ENCODE assay signal across 8 cellular contexts in the genomic region with DNA sequence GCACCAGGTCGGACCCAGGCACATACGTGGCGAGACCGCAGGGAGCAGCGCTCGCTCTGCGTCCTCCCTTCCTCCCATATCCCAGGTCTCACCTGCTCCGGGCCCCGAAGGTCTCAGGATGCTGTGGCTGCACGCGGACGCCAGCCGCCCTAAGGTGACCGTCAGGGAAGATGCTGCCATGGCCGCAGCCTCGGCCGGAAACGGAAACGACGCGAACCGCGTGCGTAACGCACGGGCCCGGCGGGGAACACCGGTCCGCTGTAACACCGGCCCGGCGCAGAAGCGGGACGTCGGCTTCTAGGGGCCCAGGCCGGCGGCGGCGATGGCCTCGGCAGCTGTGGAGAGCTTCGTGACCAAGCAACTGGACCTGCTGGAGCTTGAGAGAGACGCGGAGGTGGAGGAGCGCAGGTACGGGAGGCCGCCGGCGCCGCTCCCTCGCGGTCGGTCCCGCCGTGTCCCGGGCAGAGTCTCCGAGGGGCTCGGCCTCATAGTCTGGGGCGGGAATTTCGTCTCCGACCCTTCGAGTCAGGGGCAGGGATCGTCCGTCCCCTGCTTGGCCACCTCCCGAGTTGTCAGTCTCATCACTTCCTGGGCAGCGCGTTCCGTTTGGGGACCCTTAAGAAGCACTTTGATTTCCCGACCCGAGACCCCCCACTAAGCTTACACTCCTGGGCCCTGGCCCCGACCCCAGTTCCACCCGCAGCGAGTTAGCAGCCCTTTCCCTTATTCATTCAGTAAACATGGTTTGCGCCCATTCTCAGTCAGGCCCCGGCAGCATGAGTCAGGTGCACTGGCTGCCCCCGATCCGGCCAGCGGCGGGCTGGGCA. TPM values are rescaled to one million over a fixed set of nuclear protein-coding genes. Genes with fewer than 3 reads are reported as not detected.
DNase-seq lines count a peak whose midpoint lies in the region; ATAC-seq and TF ChIP-seq lines count a peak whose summit lies in the region.

Gene IGHMBP2 (plus strand): TSS at position 261 of the 827 bp plus-strand sequence. CDS start 62 bp downstream, at position 323.
Gene MRPL21 (minus strand): TSS at position 202 of the 827 bp plus-strand sequence. CDS start 22 bp downstream, at position 180.

- peaks cover 0 to 25% (median 12%) of the 10 kb centered on the region in 4 donors for H3K36me3 ChIP-seq in right lobe of liver

- no peaks in the 10 kb centered on the region for H3K9me3 ChIP-seq in right lobe of liver

- TF ChIP-seq CTCF in AG09309 (IDR thresholded peaks at IDR 0.05; ENCODE audit: control insufficient read depth, insufficient read depth, low read depth, low read length, missing control alignments) = no peak
- peak in 25 of 56 donors; percentile 9 to 50 (median 30) for TF ChIP-seq CTCF in dorsolateral prefrontal cortex (IDR thresholded peaks at IDR 0.05 in 54 of 56, conservative IDR thresholded peaks at IDR 0.05 in 2 of 56; ENCODE audit: low read depth in 1 of 56, partially characterized antibody in 56 of 56)
- TF ChIP-seq CTCF in right lobe of liver (IDR thresholded peaks at IDR 0.05) = no peak

- H3K4me3 ChIP-seq in AG09309 (ENCODE audit: control insufficient read depth, low read depth, low read length) (peak within 1 kb of the TSS; percentile 98), dorsolateral prefrontal cortex (peak within 1 kb of the TSS; percentile 62 to 100 (median 94)), right lobe of liver (peak within 1 kb of the TSS; percentile 83 to 99 (median 98))

- peaks cover 0 to 24% (median 10%) of the 10 kb centered on the region in 4 donors for H3K4me1 ChIP-seq in right lobe of liver

- under 1% methylated on average over 33 of the region's 79 CpGs for WGBS in right lobe of liver (ENCODE audit: insufficient coverage, low coverage, low lambda C conversion rate, missing lambda C conversion rate)

- peak; percentile 91 for ATAC-seq in HG03280 (IDR thresholded peaks at IDR 0.05; ENCODE audit: unreplicated experiment)
- ATAC-seq in right lobe of liver = peak; percentile 96 to 98 (median 97)

- intact Hi-C loops in dorsolateral prefrontal cortex (cut with DNase I) = loop anchor here (5.0 to 10.0 kb wide), 6 partner anchors 141 to 1301 kb away; partner anchors contain the start of genes FADD (in 1 of the 2), PPP6R3 (in 1 of the 2) and TPCN2 (in 1 of the 2)
- intact Hi-C loops in right lobe of liver (cut with DNase I) = no loop called here

- peak; percentile 97 for TF ChIP-seq POLR2A in GM18951 (IDR thresholded peaks at IDR 0.05; ENCODE audit: extremely low read depth, insufficient read depth, insufficient read length)
- TF ChIP-seq POLR2A in right lobe of liver (IDR thresholded peaks at IDR 0.05) = peak; percentile 34

- H3K27ac ChIP-seq in dorsolateral prefrontal cortex (peak within 1 kb of the TSS in 55 of 59 donors; percentile 23 to 92 (median 77)), right lobe of liver (peak within 1 kb of the TSS; percentile 70 to 88 (median 83))

- H3K27me3 ChIP-seq in dorsolateral prefrontal cortex (no peaks in the 10 kb centered on the region), right lobe of liver (no peaks in the 10 kb centered on the region)

- in situ Hi-C loops in GM18951 (cut with MboI; ENCODE audit: low sequenced_read_pairs, unreplicated experiment) = no loop called here

- DNase-seq in AG09309 (ENCODE audit: low read depth) (peak; percentile 16), NCI-H526 treated with DMSO at 0.1 percent for 48 hours (lab: John Stamatoyannopoulos, UW) (peak; percentile 60), dorsolateral prefrontal cortex (peak; percentile 82 to 96 (median 88)), right lobe of liver (peak; percentile 85 to 92 (median 88))
- DNase-seq in activated CD4-positive, alpha-beta T cell treated with anti-CD3 and anti-CD28 coated beads, Interleukin-2, amount 50 U/mL, for 4 hours = peak; percentile 72
- DNase-seq in stimulated activated CD4-positive, alpha-beta T cell treated with anti-CD3 and anti-CD28 coated beads, Interleukin-4, amount 100 ng/mL, for 4 hours = peak; percentile 79 to 84

RNA-seq across cellular contexts. Expression of gene IGHMBP2, which starts in this region (rescaled TPM):
- total RNA-seq in dorsolateral prefrontal cortex (10 to 100 TPM; 19.0 to 47.9 (median 30.3) TPM), right lobe of liver (10 to 100 TPM in 4 of 6 experiments, 1 to 10 TPM in 2; 5.8 to 21.2 (median 11.5) TPM)

RNA-seq across cellular contexts. Expression of gene MRPL21, which starts in this region (rescaled TPM):
- total RNA-seq in dorsolateral prefrontal cortex (10 to 100 TPM; 23.7 to 72.9 (median 50.7) TPM), right lobe of liver (10 to 100 TPM; 18.8 to 50.4 (median 26.0) TPM)

Comparison
In these comparisons a context has a peak if more than half of its experiments do, and no peak if none do; other contexts are left out.
1. Peak in every context shown above with its lines: DNase-seq, ATAC-seq, H3K4me3 ChIP-seq and H3K27ac ChIP-seq.
2. DNase-seq: peak in every context shown above with its lines; median percentile 88 in dorsolateral prefrontal cortex; 88 in right lobe of liver; 82 in stimulated activated CD4-positive, alpha-beta T cell treated with anti-CD3 and anti-CD28 coated beads, Interleukin-4, amount 100 ng/mL, for 4 hours; 72 in activated CD4-positive, alpha-beta T cell treated with anti-CD3 and anti-CD28 coated beads, Interleukin-2, amount 50 U/mL, for 4 hours; 60 in NCI-H526 treated with DMSO at 0.1 percent for 48 hours; 16 in AG09309.
3. intact Hi-C loops: an anchor here in dorsolateral prefrontal cortex (5.0 to 10.0 kb wide); none called in right lobe of liver.